Comparison of ENCODE assay signal across 1 cellular context in genomic region chr10:43210556-43210955, GRCh38.
TF ChIP-seq lines count a peak whose summit lies in the region.

No MANE protein-coding gene starts in this region.

TF ChIP-seq in SK-N-SH treated with all-trans-retinoic acid at 6 μM for 48 hours, 23 proteins besides CTCF, POLR2A, EP300 and RAD21 (continued from another document):
- TF ChIP-seq ZFP3 (CRISPR knock-in tag; IDR thresholded peaks at IDR 0.05) (no peak), ZNF70 (CRISPR knock-in tag; IDR thresholded peaks at IDR 0.05) (no peak), TOX (CRISPR knock-in tag; IDR thresholded peaks at IDR 0.05; ENCODE audit: borderline replicate concordance) (no peak), POU6F1 (CRISPR knock-in tag; IDR thresholded peaks at IDR 0.05; ENCODE audit: borderline replicate concordance, low read depth) (no peak)
TF ChIP-seq in SK-N-SH treated with all-trans-retinoic acid at 6 μM for 48 hours: peak in this region for 0.
